8 cellular contexts compared by ENCODE assay signal in genomic region chr9:75866273-75866871, GRCh38. TPM values are rescaled to one million over a fixed set of nuclear protein-coding genes. Genes with fewer than 3 reads are reported as not detected.
DNase-seq lines count a peak whose midpoint lies in the region; ATAC-seq and TF ChIP-seq lines count a peak whose summit lies in the region.

No MANE protein-coding gene starts in this region.

- POLR2A ChIA-PET in AG04450 (lab: Yijun Ruan, JAX): no interaction called here

- H3K9ac ChIP-seq in mesenchymal stem cell (ENCODE audit: low read length): no peak overlapping the region

- no peak overlapping the region for H3K23ac ChIP-seq in mesenchymal stem cell (ENCODE audit: low read length in 2 of 2)

- no peak overlapping the region for H4K8ac ChIP-seq in mesenchymal stem cell (ENCODE audit: low read length)

- H2BK5ac ChIP-seq in mesenchymal stem cell (ENCODE audit: low read depth, low read length, poor library complexity, severe bottlenecking): no peak overlapping the region

- TF ChIP-seq CTCF in AG04450 (IDR thresholded peaks at IDR 0.05; ENCODE audit: low read depth, low read length): peak; percentile 75
- peak; percentile 84 for TF ChIP-seq CTCF in upper lobe of right lung (IDR thresholded peaks at IDR 0.05)

- no peak overlapping the region for H2BK12ac ChIP-seq in mesenchymal stem cell (ENCODE audit: low read length in 2 of 2)

- H3K4me2 ChIP-seq in mesenchymal stem cell (ENCODE audit: low read length, poor library complexity, severe bottlenecking): no peak overlapping the region

- H2BK15ac ChIP-seq in mesenchymal stem cell (ENCODE audit: low read depth, poor library complexity, severe bottlenecking): no peak overlapping the region

- DNase-seq in AG04450 (ENCODE audit: low read depth, low spot score) (no peak), GM04504 (ENCODE audit: low read depth) (peak; percentile 17), HT-29 (ENCODE audit: low spot score) (peak; percentile 86), dermis blood vessel endothelial cell (peak; percentile 73), mesenchymal stem cell (peak; percentile 49), upper lobe of right lung (no peak), GF-D8 (lab: John Stamatoyannopoulos, UW) (no peak)

- no peak overlapping the region for H3K4ac ChIP-seq in mesenchymal stem cell (ENCODE audit: low read depth in 1 of 2, low read length in 2 of 2)

- intact Hi-C loops in upper lobe of right lung (cut with DNase I): loop anchor here (10.0 kb wide), 1 partner anchor 682 kb away; no protein-coding TSS in a partner anchor

- CTCF ChIA-PET in AG04450 (lab: Charles Lee): interaction anchor here (0.5 to 2.8 kb wide), 21 partner anchors 8 to 1093 kb away, joined by 3 to 24 read pairs (median 4); partner anchors contain the start of gene PCSK5

- H3K27me3 ChIP-seq in AG04450 (ENCODE audit: control insufficient read depth, insufficient read depth, low read length): no peaks in the 10 kb centered on the region
- H3K27me3 ChIP-seq in mesenchymal stem cell (ENCODE audit: control insufficient read depth in 1 of 2, insufficient read depth in 1 of 2, low read length in 2 of 2): peaks cover 4 to 21% of the 10 kb centered on the region in 2 experiments
- no peaks in the 10 kb centered on the region for H3K27me3 ChIP-seq in upper lobe of right lung

- no peak overlapping the region for H3K18ac ChIP-seq in mesenchymal stem cell (ENCODE audit: low read depth in 1 of 2, low read length in 2 of 2)

- H3K4me3 ChIP-seq in AG04450 (ENCODE audit: low read depth, low read length) (no peak overlapping the region), mesenchymal stem cell (ENCODE audit: insufficient read depth in 1 of 2, low read depth in 1 of 2, low read length in 2 of 2) (no peak overlapping the region), upper lobe of right lung (no peak overlapping the region)

- H3K79me1 ChIP-seq in mesenchymal stem cell (replicated peaks; ENCODE audit: low read length, poor library complexity, severe bottlenecking): no peaks in the 10 kb centered on the region

- no peak overlapping the region for H4K91ac ChIP-seq in mesenchymal stem cell (ENCODE audit: low read length)

- ATAC-seq in SK-N-SH treated with all-trans-retinoic acid at 6 μM for 48 hours (peak; percentile 67), upper lobe of right lung (peak; percentile 54)

- H2AFZ ChIP-seq in mesenchymal stem cell (ENCODE audit: low read depth, low read length): no peak overlapping the region

- H2BK120ac ChIP-seq in mesenchymal stem cell (ENCODE audit: low read depth, low read length): no peak overlapping the region

- H3K27ac ChIP-seq in AG04450 (ENCODE audit: low read depth, low read length) (no peak overlapping the region), mesenchymal stem cell (ENCODE audit: low read length, poor library complexity, severe bottlenecking) (no peak overlapping the region), upper lobe of right lung (no peak overlapping the region)

- no peak overlapping the region for H2AK5ac ChIP-seq in mesenchymal stem cell (ENCODE audit: low read length, severe bottlenecking)

- 48% methylated on average over 2 of the region's 2 CpGs for WGBS in mesenchymal stem cell

- H3K4me1 ChIP-seq in mesenchymal stem cell (ENCODE audit: control insufficient read depth, insufficient read depth, low read depth, low read length) (no peaks in the 10 kb centered on the region), upper lobe of right lung (peaks cover 4% of the 10 kb centered on the region)

- no peaks in the 10 kb centered on the region for H3K36me3 ChIP-seq in mesenchymal stem cell (ENCODE audit: control insufficient read depth in 1 of 2, insufficient read depth in 2 of 2, low read depth in 1 of 2, low read length in 2 of 2)
- no peaks in the 10 kb centered on the region for H3K36me3 ChIP-seq in upper lobe of right lung

- H3K14ac ChIP-seq in mesenchymal stem cell (ENCODE audit: low read length in 2 of 2): no peak overlapping the region

- H3K9me3 ChIP-seq in AG04450 (ENCODE audit: control insufficient read depth, insufficient read depth, low read length): no peaks in the 10 kb centered on the region
- no peaks in the 10 kb centered on the region for H3K9me3 ChIP-seq in mesenchymal stem cell (ENCODE audit: control insufficient read depth, low read length)
- H3K9me3 ChIP-seq in upper lobe of right lung: no peaks in the 10 kb centered on the region

TF ChIP-seq in SK-N-SH treated with all-trans-retinoic acid at 6 μM for 48 hours, 23 proteins besides CTCF, POLR2A, EP300 and RAD21:
- TF ChIP-seq ZNF70 (CRISPR knock-in tag; IDR thresholded peaks at IDR 0.05): no peak
- no peak for TF ChIP-seq ZNF8 (CRISPR knock-in tag; IDR thresholded peaks at IDR 0.05)
- no peak for TF ChIP-seq CSDC2 (CRISPR knock-in tag; IDR thresholded peaks at IDR 0.05)
- TF ChIP-seq ARNTL (CRISPR knock-in tag; IDR thresholded peaks at IDR 0.05; ENCODE audit: borderline replicate concordance, low read depth): no peak
- TF ChIP-seq OSR1 (CRISPR knock-in tag; IDR thresholded peaks at IDR 0.05): no peak
- TF ChIP-seq CSRNP3 (CRISPR knock-in tag; IDR thresholded peaks at IDR 0.05): no peak
TF ChIP-seq in SK-N-SH treated with all-trans-retinoic acid at 6 μM for 48 hours: peak in this region for 0.

RNA-seq across cellular contexts. Expression of gene PCSK5, which starts 24.1 kb away (rescaled TPM):
- polyA plus RNA-seq in AG04450 (2011; rRNA removed): 1.4 and 1.6 TPM in 2 replicates
- polyA minus RNA-seq in AG04450 (2011; rRNA and poly(A)+ RNA removed): 3.7 and 5.0 TPM in 2 replicates
- 33.7 and 33.8 TPM in 2 replicates for total RNA-seq in HT-29 (2014; rRNA removed; shearing (Covaris generic))
- total RNA-seq in dermis blood vessel endothelial cell (1.9 and 3.4 TPM in 2 replicates), upper lobe of right lung (18.1 TPM)
- polyA plus RNA-seq in mesenchymal stem cell (2013, experiment 1 of 2): 2.5 TPM
- polyA plus RNA-seq in mesenchymal stem cell (2013, experiment 2 of 2): 2.6 TPM

Comparison
In these comparisons a context has a peak if more than half of its experiments do, and no peak if none do; other contexts are left out.
1. DNase-seq: peak in GM04504 (single experiment), HT-29 (single experiment), dermis blood vessel endothelial cell (single experiment) and mesenchymal stem cell (single experiment); none in AG04450 (single experiment), upper lobe of right lung (single experiment) and GF-D8 (single experiment).